Comparison of ENCODE assay signal across 1 cellular context in the genomic region with DNA sequence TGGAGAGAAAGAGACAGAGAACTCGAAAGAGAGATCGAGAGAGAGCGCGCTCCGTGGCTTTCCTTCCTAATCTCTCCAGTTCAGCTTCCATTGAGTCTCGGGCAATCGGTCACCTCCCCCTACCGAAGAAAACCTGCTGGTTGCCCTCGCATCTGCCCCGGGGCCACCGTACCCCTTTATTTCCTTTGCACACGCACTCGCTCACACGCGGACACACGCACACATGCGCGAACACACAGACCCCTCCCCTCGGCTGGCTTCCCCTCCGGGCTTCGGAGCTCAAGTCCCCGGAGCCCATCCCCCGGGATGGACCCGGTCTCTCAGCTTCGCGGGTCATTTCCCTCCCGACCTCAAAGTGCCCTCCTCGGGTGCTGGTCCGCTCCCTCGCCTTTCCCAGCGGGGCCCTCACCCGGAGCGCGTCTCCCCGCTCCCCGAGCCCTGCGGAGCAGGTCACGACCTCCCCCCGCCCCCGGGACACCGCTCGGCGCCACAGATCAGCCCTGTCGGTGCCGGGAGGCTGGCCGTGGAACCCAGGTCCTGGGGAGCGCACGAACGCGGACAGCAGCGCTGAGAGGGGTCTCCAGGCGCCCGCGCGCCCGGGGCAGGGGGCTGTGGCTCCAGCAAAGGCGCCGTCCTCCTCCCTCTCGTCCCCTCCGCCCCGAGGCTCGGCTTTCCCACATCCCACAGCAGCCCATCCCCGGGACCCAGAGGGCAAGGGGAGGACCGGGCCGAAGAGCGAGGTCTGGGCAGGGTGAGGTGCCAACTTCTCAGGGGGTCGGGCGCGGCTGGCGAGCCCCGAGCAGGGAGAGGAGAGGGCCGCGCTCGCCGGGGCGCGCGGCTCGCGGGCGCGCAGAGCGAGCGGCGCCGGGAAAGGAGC.
TF ChIP-seq lines count a peak whose summit lies in the region.

No MANE protein-coding gene starts in this region.

TF ChIP-seq in HEK293, 187 proteins besides CTCF, POLR2A, EP300 and RAD21 (continued from another document):
- TF ChIP-seq BCL11B (tag by site-specific recombination; IDR thresholded peaks at IDR 0.05; ENCODE audit: low read depth) (peak; percentile 52; the same call in 1 of the 2 replicates), KLF16 (tag by site-specific recombination; IDR thresholded peaks at IDR 0.05) (0 out of 2 replicates have a peak, but pooled peaks have one; percentile 32), ZIC2 (tag by site-specific recombination; IDR thresholded peaks at IDR 0.05) (peak; percentile 85), ZNF133 (tag by site-specific recombination; IDR thresholded peaks at IDR 0.05) (no peak), SALL2 (tag by site-specific recombination; IDR thresholded peaks at IDR 0.05; ENCODE audit: borderline replicate concordance) (no peak), ZNF239 (tag by site-specific recombination; IDR thresholded peaks at IDR 0.05) (no peak), ZNF37A (tag by site-specific recombination; IDR thresholded peaks at IDR 0.05) (no peak), ZNF561 (tag by site-specific recombination; IDR thresholded peaks at IDR 0.05; ENCODE audit: borderline replicate concordance) (no peak), ZBTB1 (tag by site-specific recombination; IDR thresholded peaks at IDR 0.05) (no peak), ZNF596 (tag by site-specific recombination; IDR thresholded peaks at IDR 0.05) (peak; percentile 49), ZBTB17 (tag by site-specific recombination; IDR thresholded peaks at IDR 0.05) (peak; percentile 47), ZNF501 (tag by site-specific recombination; IDR thresholded peaks at IDR 0.05) (peak; percentile 52; the same call in 1 of the 2 replicates), GLIS1 (tag by site-specific recombination; IDR thresholded peaks at IDR 0.05) (peak; percentile 27; the same call in 1 of the 2 replicates), ZFP69B (tag by site-specific recombination; IDR thresholded peaks at IDR 0.05) (peak; percentile 61; the same call in 1 of the 2 replicates), ZNF354C (tag by site-specific recombination; IDR thresholded peaks at IDR 0.05; ENCODE audit: borderline replicate concordance, low read depth) (no peak), ZNF184 (tag by site-specific recombination; IDR thresholded peaks at IDR 0.05) (no peak), ZNF391 (tag by site-specific recombination; IDR thresholded peaks at IDR 0.05; ENCODE audit: borderline replicate concordance, low read depth) (no peak), ZNF423 (tag by site-specific recombination; IDR thresholded peaks at IDR 0.05) (peak; percentile 50; the same call in 1 of the 2 replicates), ZBTB8A (tag by site-specific recombination; IDR thresholded peaks at IDR 0.05) (0 out of 2 replicates have a peak, but pooled peaks have one; percentile 34), GLIS2 (tag by site-specific recombination; IDR thresholded peaks at IDR 0.05) (peak; percentile 91), ZSCAN16 (tag by site-specific recombination; IDR thresholded peaks at IDR 0.05) (no peak), ZNF701 (tag by site-specific recombination; IDR thresholded peaks at IDR 0.05) (no peak), ZNF138 (tag by site-specific recombination; IDR thresholded peaks at IDR 0.05; ENCODE audit: borderline replicate concordance) (no peak), ZNF623 (tag by site-specific recombination; IDR thresholded peaks at IDR 0.05) (no peak), ZNF335 (tag by site-specific recombination; conservative IDR thresholded peaks at IDR 0.05) (peak; percentile 56; the same call in 1 of the 2 replicates), KLF1 (tag by site-specific recombination; IDR thresholded peaks at IDR 0.05) (no peak), GLI2 (tag by site-specific recombination; IDR thresholded peaks at IDR 0.05; ENCODE audit: borderline replicate concordance, low read depth) (no peak)
- TF ChIP-seq, protein P1, sequence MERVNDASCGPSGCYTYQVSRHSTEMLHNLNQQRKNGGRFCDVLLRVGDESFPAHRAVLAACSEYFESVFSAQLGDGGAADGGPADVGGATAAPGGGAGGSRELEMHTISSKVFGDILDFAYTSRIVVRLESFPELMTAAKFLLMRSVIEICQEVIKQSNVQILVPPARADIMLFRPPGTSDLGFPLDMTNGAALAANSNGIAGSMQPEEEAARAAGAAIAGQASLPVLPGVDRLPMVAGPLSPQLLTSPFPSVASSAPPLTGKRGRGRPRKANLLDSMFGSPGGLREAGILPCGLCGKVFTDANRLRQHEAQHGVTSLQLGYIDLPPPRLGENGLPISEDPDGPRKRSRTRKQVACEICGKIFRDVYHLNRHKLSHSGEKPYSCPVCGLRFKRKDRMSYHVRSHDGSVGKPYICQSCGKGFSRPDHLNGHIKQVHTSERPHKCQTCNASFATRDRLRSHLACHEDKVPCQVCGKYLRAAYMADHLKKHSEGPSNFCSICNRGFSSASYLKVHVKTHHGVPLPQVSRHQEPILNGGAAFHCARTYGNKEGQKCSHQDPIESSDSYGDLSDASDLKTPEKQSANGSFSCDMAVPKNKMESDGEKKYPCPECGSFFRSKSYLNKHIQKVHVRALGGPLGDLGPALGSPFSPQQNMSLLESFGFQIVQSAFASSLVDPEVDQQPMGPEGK (tag by site-specific recombination; IDR thresholded peaks at IDR 0.05): peak; percentile 22
- TF ChIP-seq, protein P2, sequence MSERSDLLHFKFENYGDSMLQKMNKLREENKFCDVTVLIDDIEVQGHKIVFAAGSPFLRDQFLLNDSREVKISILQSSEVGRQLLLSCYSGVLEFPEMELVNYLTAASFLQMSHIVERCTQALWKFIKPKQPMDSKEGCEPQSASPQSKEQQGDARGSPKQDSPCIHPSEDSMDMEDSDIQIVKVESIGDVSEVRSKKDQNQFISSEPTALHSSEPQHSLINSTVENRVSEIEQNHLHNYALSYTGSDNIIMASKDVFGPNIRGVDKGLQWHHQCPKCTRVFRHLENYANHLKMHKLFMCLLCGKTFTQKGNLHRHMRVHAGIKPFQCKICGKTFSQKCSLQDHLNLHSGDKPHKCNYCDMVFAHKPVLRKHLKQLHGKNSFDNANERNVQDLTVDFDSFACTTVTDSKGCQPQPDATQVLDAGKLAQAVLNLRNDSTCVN (tag by site-specific recombination; optimal IDR thresholded peaks at IDR 0.05): peak; percentile 81
- TF ChIP-seq, protein P3, sequence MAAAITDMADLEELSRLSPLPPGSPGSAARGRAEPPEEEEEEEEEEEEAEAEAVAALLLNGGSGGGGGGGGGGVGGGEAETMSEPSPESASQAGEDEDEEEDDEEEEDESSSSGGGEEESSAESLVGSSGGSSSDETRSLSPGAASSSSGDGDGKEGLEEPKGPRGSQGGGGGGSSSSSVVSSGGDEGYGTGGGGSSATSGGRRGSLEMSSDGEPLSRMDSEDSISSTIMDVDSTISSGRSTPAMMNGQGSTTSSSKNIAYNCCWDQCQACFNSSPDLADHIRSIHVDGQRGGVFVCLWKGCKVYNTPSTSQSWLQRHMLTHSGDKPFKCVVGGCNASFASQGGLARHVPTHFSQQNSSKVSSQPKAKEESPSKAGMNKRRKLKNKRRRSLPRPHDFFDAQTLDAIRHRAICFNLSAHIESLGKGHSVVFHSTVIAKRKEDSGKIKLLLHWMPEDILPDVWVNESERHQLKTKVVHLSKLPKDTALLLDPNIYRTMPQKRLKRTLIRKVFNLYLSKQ (tag by site-specific recombination; IDR thresholded peaks at IDR 0.05; ENCODE audit: borderline replicate concordance): no peak
- TF ChIP-seq, protein P4, sequence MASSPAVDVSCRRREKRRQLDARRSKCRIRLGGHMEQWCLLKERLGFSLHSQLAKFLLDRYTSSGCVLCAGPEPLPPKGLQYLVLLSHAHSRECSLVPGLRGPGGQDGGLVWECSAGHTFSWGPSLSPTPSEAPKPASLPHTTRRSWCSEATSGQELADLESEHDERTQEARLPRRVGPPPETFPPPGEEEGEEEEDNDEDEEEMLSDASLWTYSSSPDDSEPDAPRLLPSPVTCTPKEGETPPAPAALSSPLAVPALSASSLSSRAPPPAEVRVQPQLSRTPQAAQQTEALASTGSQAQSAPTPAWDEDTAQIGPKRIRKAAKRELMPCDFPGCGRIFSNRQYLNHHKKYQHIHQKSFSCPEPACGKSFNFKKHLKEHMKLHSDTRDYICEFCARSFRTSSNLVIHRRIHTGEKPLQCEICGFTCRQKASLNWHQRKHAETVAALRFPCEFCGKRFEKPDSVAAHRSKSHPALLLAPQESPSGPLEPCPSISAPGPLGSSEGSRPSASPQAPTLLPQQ (tag by site-specific recombination; IDR thresholded peaks at IDR 0.05): peak; percentile 88
- TF ChIP-seq, protein P5, sequence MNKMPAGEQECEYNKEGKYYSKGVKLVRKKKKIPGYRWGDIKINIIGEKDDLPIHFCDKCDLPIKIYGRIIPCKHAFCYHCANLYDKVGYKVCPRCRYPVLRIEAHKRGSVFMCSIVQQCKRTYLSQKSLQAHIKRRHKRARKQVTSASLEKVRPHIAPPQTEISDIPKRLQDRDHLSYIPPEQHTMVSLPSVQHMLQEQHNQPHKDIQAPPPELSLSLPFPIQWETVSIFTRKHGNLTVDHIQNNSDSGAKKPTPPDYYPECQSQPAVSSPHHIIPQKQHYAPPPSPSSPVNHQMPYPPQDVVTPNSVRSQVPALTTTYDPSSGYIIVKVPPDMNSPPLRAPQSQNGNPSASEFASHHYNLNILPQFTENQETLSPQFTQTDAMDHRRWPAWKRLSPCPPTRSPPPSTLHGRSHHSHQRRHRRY (tag by site-specific recombination; IDR thresholded peaks at IDR 0.05): no peak
- TF ChIP-seq, protein P6, sequence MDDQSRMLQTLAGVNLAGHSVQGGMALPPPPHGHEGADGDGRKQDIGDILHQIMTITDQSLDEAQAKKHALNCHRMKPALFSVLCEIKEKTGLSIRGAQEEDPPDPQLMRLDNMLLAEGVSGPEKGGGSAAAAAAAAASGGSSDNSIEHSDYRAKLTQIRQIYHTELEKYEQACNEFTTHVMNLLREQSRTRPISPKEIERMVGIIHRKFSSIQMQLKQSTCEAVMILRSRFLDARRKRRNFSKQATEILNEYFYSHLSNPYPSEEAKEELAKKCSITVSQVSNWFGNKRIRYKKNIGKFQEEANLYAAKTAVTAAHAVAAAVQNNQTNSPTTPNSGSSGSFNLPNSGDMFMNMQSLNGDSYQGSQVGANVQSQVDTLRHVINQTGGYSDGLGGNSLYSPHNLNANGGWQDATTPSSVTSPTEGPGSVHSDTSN (CRISPR knock-in tag; IDR thresholded peaks at IDR 0.05): 0 out of 2 replicates have a peak, but pooled peaks have one; percentile 43
- TF ChIP-seq, protein P7, sequence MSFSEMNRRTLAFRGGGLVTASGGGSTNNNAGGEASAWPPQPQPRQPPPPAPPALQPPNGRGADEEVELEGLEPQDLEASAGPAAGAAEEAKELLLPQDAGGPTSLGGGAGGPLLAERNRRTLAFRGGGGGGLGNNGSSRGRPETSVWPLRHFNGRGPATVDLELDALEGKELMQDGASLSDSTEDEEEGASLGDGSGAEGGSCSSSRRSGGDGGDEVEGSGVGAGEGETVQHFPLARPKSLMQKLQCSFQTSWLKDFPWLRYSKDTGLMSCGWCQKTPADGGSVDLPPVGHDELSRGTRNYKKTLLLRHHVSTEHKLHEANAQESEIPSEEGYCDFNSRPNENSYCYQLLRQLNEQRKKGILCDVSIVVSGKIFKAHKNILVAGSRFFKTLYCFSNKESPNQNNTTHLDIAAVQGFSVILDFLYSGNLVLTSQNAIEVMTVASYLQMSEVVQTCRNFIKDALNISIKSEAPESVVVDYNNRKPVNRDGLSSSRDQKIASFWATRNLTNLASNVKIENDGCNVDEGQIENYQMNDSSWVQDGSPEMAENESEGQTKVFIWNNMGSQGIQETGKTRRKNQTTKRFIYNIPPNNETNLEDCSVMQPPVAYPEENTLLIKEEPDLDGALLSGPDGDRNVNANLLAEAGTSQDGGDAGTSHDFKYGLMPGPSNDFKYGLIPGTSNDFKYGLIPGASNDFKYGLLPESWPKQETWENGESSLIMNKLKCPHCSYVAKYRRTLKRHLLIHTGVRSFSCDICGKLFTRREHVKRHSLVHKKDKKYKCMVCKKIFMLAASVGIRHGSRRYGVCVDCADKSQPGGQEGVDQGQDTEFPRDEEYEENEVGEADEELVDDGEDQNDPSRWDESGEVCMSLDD (tag by site-specific recombination; IDR thresholded peaks at IDR 0.05): peak; percentile 39; the same call in 1 of the 2 replicates
- TF ChIP-seq, protein P8, sequence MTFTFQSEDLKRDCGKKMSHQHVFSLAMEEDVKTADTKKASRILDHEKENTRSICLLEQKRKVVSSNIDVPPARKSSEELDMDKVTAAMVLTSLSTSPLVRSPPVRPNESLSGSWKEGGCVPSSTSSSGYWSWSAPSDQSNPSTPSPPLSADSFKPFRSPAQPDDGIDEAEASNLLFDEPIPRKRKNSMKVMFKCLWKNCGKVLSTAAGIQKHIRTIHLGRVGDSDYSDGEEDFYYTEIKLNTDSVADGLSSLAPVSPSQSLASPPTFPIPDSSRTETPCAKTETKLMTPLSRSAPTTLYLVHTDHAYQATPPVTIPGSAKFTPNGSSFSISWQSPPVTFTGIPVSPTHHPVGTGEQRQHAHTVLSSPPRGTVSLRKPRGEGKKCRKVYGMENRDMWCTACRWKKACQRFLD (tag by site-specific recombination; IDR thresholded peaks at IDR 0.05): no peak
